Comparison of ENCODE assay signal across 1 cellular context in genomic region chr2:33528551-33528950, GRCh38.
TF ChIP-seq lines count a peak whose summit lies in the region.

No MANE protein-coding gene starts in this region.

TF ChIP-seq in GM12878, 131 proteins besides CTCF, POLR2A, EP300 and RAD21:
- TF ChIP-seq NR2C2 (IDR thresholded peaks at IDR 0.05; ENCODE audit: borderline replicate concordance, control insufficient read depth, insufficient read length, low read depth) = no peak
- TF ChIP-seq IKZF2 (IDR thresholded peaks at IDR 0.05) = peak in 1 of 2 experiments; percentile 16; a peak in 1 of 4 replicates
- no peak for TF ChIP-seq SKIL (IDR thresholded peaks at IDR 0.05; ENCODE audit: low read depth, poor library complexity, severe bottlenecking)
- peak; percentile 37; the same call in 1 of the 2 replicates for TF ChIP-seq ZNF24 (IDR thresholded peaks at IDR 0.05)
- TF ChIP-seq IKZF1 (conservative IDR thresholded peaks at IDR 0.05) = 0 out of 2 replicates have a peak, but pooled peaks have one; percentile 5
- TF ChIP-seq RAD51 (IDR thresholded peaks at IDR 0.05) = no peak
- peak; percentile 48; the same call in 1 of the 2 replicates for TF ChIP-seq SPI1 (IDR thresholded peaks at IDR 0.05; ENCODE audit: borderline replicate concordance, insufficient read depth, low read depth, low read length)
